ENCODE assay signal across 18 cellular contexts in the genomic region with DNA sequence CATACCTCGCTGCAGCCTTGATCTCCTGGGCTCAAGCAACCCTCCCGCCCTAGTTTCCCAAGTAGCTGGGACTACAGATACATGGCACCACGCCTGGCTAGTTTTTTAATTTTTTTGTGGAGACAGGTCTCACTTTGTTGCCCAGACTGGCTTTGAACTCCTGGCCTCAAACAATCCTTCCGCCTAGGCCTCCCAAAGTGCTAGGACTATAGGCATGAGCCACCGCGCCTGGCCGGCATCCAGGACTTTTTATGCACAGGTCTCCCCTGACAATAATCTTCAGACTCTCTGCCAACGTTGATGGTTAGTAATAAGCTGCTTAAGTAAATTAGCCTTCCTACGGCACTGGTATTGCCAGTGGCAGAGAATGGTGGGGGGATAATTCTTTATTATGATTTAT.
"Had no signal": no experiment of that assay in that cellular context is flagged by ENCODE, and none has a peak within 500 bp of the region (broad histone marks: within the 10 kb centered on the region; RNA-seq: fewer than 3 reads in every experiment).

No MANE protein-coding gene starts in this region.

- H3K4me1 ChIP-seq: colonic mucosa, prostate gland had no signal

- H3K4me1 Mint-ChIP-seq: activated naive CD4-positive, alpha-beta T cell treated with anti-CD3 and anti-CD28 coated beads, Interleukin-2, amount 10 ng/mL, durations not matched to agents 7 days and 5 days had no signal

- H3K9me3 ChIP-seq: colonic mucosa, prostate gland, testis, upper lobe of left lung had no signal

- H3K4me3 ChIP-seq: colonic mucosa, prostate gland, testis, upper lobe of left lung had no signal

- H3K27me3 Mint-ChIP-seq: activated naive CD4-positive, alpha-beta T cell treated with anti-CD3 and anti-CD28 coated beads, Interleukin-2, amount 10 ng/mL, durations not matched to agents 7 days and 5 days; stimulated activated naive CD8-positive, alpha-beta T cell treated with anti-CD3 and anti-CD28 coated beads, Interleukin-15, Interleukin-2, amounts not matched to agents 100 ng/mL and 50 ng/mL, for 24 hours had no signal

- DNase-seq: activated CD4-positive, alpha-beta T cell treated with anti-CD3 and anti-CD28 coated beads, Interleukin-2, amount 50 U/mL, for 4 hours; activated naive CD4-positive, alpha-beta T cell treated with anti-CD3 and anti-CD28 coated beads, Interleukin-2, amount 10 ng/mL, durations not matched to agents 7 days and 5 days; activated T-cell treated with anti-CD3 and anti-CD28 coated beads, Interleukin-2, amount 50 U/mL, for 1 hour; central memory CD4-positive, alpha-beta T cell; colonic mucosa; hippocampal formation; left ventricle myocardium superior; mesenchymal stem cell; T-helper 9 cell; upper lobe of left lung had no signal

- H3K36me3 ChIP-seq: colonic mucosa, prostate gland had no signal

- H3K27me3 ChIP-seq: colonic mucosa, testis, upper lobe of left lung had no signal

- ATAC-seq: activated CD4-positive, CD25-positive, alpha-beta regulatory T cell treated with anti-CD3 and anti-CD28 coated beads, Interleukin-2, amount 50 U/mL, for 24 hours; esophagus mucosa; left ventricle myocardium superior; natural killer cell treated with Interleukin-12 subunit alpha and Interleukin-12 subunit beta and Interleukin-15 and Interleukin-18, amount 100 ng/mL, for 72 hours; sciatic nerve had no signal

- H3K9me3 Mint-ChIP-seq: activated naive CD4-positive, alpha-beta T cell treated with anti-CD3 and anti-CD28 coated beads, Interleukin-2, amount 10 ng/mL, durations not matched to agents 7 days and 5 days; activated T-helper 2 cell treated with anti-CD3 and anti-CD28 coated beads, Interferon-gamma antibody, Interleukin-2, Interleukin-4, amounts not matched to agents 10 μg/mL and 5 μg/mL and 100 μg/mL, durations not matched to agents 14 hours and 24 hours and 36 hours; natural killer cell treated with Interleukin-12 subunit alpha and Interleukin-12 subunit beta and Interleukin-15 and Interleukin-18, amount 100 ng/mL, for 72 hours; stimulated activated naive CD8-positive, alpha-beta T cell treated with anti-CD3 and anti-CD28 coated beads, Interleukin-15, Interleukin-2, amounts not matched to agents 100 ng/mL and 50 ng/mL, for 24 hours had no signal

- H3K36me3 Mint-ChIP-seq: activated naive CD4-positive, alpha-beta T cell treated with anti-CD3 and anti-CD28 coated beads, Interleukin-2, amount 10 ng/mL, durations not matched to agents 7 days and 5 days; natural killer cell treated with Interleukin-12 subunit alpha and Interleukin-12 subunit beta and Interleukin-15 and Interleukin-18, amount 100 ng/mL, for 72 hours had no signal

- H3K27ac ChIP-seq: colonic mucosa, prostate gland had no signal

- H3K27ac Mint-ChIP-seq: activated naive CD4-positive, alpha-beta T cell treated with anti-CD3 and anti-CD28 coated beads, Interleukin-2, amount 10 ng/mL, durations not matched to agents 7 days and 5 days; activated T-helper 2 cell treated with anti-CD3 and anti-CD28 coated beads, Interferon-gamma antibody, Interleukin-2, Interleukin-4, amounts not matched to agents 10 μg/mL and 5 μg/mL and 100 μg/mL, durations not matched to agents 14 hours and 24 hours and 36 hours; natural killer cell treated with Interleukin-12 subunit alpha and Interleukin-12 subunit beta and Interleukin-15 and Interleukin-18, amount 100 ng/mL, for 72 hours; stimulated activated naive CD8-positive, alpha-beta T cell treated with anti-CD3 and anti-CD28 coated beads, Interleukin-15, Interleukin-2, amounts not matched to agents 100 ng/mL and 50 ng/mL, for 24 hours had no signal

- H3K4me3 Mint-ChIP-seq: activated naive CD4-positive, alpha-beta T cell treated with anti-CD3 and anti-CD28 coated beads, Interleukin-2, amount 10 ng/mL, durations not matched to agents 7 days and 5 days; natural killer cell treated with Interleukin-12 subunit alpha and Interleukin-12 subunit beta and Interleukin-15 and Interleukin-18, amount 100 ng/mL, for 72 hours; stimulated activated naive CD8-positive, alpha-beta T cell treated with anti-CD3 and anti-CD28 coated beads, Interleukin-15, Interleukin-2, amounts not matched to agents 100 ng/mL and 50 ng/mL, for 24 hours had no signal
